1 cellular context compared by ENCODE assay signal in the genomic region with DNA sequence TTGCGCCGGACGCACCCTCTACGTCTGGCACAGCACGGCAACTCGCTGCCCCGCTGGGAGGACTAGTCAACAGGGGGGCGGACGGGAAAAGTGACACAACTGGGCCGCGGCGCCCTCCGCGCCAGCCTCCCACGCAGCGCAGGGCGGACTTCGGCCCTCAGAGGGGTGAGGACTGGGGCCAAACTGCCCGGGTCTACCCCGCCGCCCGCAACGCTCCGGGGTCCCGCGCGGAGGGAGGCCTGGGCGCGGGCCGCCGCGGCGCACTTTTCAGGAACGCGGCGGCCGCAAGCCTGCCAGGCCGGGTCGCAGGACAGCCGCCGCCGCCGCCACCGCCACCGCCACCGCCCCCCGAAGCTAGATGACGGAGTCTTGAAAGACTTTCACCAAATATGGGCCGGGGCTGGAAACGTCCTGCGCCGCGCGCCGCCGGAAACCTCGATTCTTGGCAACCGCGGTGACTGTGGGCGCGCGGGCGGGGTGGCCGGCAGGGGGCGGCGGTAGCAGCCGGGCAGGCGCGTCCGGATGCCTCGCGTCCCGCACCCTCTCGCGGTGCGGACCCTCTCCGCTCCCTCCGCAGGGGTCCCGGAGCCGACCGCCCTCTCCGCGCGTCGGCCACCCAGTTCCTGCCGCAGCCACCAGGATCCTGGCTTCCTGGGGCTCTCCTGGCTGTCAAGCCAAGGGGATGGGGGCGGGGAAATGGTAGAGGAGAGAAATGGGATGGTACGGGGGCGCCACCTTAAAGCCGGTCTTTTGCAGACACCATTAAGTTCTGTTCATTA.
A peak's percentile ranks its signal among the peaks of the same experiment; 100 is the strongest.
TF ChIP-seq lines count a peak whose summit lies in the region.

No MANE protein-coding gene starts in this region.

TF ChIP-seq in HepG2, 621 proteins besides CTCF, POLR2A, EP300 and RAD21 (continued from another document and continues in another):
- TF ChIP-seq, protein P1, sequence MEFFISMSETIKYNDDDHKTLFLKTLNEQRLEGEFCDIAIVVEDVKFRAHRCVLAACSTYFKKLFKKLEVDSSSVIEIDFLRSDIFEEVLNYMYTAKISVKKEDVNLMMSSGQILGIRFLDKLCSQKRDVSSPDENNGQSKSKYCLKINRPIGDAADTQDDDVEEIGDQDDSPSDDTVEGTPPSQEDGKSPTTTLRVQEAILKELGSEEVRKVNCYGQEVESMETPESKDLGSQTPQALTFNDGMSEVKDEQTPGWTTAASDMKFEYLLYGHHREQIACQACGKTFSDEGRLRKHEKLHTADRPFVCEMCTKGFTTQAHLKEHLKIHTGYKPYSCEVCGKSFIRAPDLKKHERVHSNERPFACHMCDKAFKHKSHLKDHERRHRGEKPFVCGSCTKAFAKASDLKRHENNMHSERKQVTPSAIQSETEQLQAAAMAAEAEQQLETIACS (CRISPR knock-in tag; IDR thresholded peaks at IDR 0.05) = peak; percentile 59
- TF ChIP-seq, protein P2, sequence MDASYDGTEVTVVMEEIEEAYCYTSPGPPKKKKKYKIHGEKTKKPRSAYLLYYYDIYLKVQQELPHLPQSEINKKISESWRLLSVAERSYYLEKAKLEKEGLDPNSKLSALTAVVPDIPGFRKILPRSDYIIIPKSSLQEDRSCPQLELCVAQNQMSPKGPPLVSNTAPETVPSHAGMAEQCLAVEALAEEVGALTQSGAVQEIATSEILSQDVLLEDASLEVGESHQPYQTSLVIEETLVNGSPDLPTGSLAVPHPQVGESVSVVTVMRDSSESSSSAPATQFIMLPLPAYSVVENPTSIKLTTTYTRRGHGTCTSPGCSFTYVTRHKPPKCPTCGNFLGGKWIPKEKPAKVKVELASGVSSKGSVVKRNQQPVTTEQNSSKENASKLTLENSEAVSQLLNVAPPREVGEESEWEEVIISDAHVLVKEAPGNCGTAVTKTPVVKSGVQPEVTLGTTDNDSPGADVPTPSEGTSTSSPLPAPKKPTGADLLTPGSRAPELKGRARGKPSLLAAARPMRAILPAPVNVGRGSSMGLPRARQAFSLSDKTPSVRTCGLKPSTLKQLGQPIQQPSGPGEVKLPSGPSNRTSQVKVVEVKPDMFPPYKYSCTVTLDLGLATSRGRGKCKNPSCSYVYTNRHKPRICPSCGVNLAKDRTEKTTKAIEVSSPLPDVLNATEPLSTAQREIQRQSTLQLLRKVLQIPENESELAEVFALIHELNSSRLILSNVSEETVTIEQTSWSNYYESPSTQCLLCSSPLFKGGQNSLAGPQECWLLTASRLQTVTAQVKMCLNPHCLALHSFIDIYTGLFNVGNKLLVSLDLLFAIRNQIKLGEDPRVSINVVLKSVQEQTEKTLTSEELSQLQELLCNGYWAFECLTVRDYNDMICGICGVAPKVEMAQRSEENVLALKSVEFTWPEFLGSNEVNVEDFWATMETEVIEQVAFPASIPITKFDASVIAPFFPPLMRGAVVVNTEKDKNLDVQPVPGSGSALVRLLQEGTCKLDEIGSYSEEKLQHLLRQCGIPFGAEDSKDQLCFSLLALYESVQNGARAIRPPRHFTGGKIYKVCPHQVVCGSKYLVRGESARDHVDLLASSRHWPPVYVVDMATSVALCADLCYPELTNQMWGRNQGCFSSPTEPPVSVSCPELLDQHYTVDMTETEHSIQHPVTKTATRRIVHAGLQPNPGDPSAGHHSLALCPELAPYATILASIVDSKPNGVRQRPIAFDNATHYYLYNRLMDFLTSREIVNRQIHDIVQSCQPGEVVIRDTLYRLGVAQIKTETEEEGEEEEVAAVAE (CRISPR knock-in tag; IDR thresholded peaks at IDR 0.05; ENCODE audit: borderline replicate concordance) = no peak
- TF ChIP-seq ASH2L (IDR thresholded peaks at IDR 0.05; ENCODE audit: insufficient read length, low read depth, low read length) (peak; percentile 39), CC2D1A (CRISPR knock-in tag; IDR thresholded peaks at IDR 0.05) (no peak), ZNF207 (IDR thresholded peaks at IDR 0.05; ENCODE audit: borderline replicate concordance) (no peak), ZNF501 (CRISPR knock-in tag; IDR thresholded peaks at IDR 0.05) (no peak), ZBTB20 (CRISPR knock-in tag; IDR thresholded peaks at IDR 0.05; ENCODE audit: borderline replicate concordance, low read depth) (no peak), ZNF773 (CRISPR knock-in tag; IDR thresholded peaks at IDR 0.05; ENCODE audit: borderline replicate concordance) (no peak), THAP11 (CRISPR knock-in tag; IDR thresholded peaks at IDR 0.05) (no peak), SUZ12 (IDR thresholded peaks at IDR 0.05; ENCODE audit: low read depth, low read length) (no peak), KMT2B (CRISPR knock-in tag; IDR thresholded peaks at IDR 0.05) (no peak), SP4 (CRISPR knock-in tag; IDR thresholded peaks at IDR 0.05) (no peak), GABPA (IDR thresholded peaks at IDR 0.05; ENCODE audit: low read depth, low read length) (no peak), GABPA (CRISPR knock-in tag; IDR thresholded peaks at IDR 0.05; ENCODE audit: low read depth) (no peak), TGIF2 (CRISPR knock-in tag; IDR thresholded peaks at IDR 0.05) (no peak), GABPB1 (CRISPR knock-in tag; IDR thresholded peaks at IDR 0.05) (peak; percentile 68; the same call in 1 of the 2 replicates), KDM4B (CRISPR knock-in tag; IDR thresholded peaks at IDR 0.05) (no peak)
- TF ChIP-seq, protein P3, sequence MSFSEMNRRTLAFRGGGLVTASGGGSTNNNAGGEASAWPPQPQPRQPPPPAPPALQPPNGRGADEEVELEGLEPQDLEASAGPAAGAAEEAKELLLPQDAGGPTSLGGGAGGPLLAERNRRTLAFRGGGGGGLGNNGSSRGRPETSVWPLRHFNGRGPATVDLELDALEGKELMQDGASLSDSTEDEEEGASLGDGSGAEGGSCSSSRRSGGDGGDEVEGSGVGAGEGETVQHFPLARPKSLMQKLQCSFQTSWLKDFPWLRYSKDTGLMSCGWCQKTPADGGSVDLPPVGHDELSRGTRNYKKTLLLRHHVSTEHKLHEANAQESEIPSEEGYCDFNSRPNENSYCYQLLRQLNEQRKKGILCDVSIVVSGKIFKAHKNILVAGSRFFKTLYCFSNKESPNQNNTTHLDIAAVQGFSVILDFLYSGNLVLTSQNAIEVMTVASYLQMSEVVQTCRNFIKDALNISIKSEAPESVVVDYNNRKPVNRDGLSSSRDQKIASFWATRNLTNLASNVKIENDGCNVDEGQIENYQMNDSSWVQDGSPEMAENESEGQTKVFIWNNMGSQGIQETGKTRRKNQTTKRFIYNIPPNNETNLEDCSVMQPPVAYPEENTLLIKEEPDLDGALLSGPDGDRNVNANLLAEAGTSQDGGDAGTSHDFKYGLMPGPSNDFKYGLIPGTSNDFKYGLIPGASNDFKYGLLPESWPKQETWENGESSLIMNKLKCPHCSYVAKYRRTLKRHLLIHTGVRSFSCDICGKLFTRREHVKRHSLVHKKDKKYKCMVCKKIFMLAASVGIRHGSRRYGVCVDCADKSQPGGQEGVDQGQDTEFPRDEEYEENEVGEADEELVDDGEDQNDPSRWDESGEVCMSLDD (CRISPR knock-in tag; IDR thresholded peaks at IDR 0.05; ENCODE audit: borderline replicate concordance) = no peak
- TF ChIP-seq, protein P4, sequence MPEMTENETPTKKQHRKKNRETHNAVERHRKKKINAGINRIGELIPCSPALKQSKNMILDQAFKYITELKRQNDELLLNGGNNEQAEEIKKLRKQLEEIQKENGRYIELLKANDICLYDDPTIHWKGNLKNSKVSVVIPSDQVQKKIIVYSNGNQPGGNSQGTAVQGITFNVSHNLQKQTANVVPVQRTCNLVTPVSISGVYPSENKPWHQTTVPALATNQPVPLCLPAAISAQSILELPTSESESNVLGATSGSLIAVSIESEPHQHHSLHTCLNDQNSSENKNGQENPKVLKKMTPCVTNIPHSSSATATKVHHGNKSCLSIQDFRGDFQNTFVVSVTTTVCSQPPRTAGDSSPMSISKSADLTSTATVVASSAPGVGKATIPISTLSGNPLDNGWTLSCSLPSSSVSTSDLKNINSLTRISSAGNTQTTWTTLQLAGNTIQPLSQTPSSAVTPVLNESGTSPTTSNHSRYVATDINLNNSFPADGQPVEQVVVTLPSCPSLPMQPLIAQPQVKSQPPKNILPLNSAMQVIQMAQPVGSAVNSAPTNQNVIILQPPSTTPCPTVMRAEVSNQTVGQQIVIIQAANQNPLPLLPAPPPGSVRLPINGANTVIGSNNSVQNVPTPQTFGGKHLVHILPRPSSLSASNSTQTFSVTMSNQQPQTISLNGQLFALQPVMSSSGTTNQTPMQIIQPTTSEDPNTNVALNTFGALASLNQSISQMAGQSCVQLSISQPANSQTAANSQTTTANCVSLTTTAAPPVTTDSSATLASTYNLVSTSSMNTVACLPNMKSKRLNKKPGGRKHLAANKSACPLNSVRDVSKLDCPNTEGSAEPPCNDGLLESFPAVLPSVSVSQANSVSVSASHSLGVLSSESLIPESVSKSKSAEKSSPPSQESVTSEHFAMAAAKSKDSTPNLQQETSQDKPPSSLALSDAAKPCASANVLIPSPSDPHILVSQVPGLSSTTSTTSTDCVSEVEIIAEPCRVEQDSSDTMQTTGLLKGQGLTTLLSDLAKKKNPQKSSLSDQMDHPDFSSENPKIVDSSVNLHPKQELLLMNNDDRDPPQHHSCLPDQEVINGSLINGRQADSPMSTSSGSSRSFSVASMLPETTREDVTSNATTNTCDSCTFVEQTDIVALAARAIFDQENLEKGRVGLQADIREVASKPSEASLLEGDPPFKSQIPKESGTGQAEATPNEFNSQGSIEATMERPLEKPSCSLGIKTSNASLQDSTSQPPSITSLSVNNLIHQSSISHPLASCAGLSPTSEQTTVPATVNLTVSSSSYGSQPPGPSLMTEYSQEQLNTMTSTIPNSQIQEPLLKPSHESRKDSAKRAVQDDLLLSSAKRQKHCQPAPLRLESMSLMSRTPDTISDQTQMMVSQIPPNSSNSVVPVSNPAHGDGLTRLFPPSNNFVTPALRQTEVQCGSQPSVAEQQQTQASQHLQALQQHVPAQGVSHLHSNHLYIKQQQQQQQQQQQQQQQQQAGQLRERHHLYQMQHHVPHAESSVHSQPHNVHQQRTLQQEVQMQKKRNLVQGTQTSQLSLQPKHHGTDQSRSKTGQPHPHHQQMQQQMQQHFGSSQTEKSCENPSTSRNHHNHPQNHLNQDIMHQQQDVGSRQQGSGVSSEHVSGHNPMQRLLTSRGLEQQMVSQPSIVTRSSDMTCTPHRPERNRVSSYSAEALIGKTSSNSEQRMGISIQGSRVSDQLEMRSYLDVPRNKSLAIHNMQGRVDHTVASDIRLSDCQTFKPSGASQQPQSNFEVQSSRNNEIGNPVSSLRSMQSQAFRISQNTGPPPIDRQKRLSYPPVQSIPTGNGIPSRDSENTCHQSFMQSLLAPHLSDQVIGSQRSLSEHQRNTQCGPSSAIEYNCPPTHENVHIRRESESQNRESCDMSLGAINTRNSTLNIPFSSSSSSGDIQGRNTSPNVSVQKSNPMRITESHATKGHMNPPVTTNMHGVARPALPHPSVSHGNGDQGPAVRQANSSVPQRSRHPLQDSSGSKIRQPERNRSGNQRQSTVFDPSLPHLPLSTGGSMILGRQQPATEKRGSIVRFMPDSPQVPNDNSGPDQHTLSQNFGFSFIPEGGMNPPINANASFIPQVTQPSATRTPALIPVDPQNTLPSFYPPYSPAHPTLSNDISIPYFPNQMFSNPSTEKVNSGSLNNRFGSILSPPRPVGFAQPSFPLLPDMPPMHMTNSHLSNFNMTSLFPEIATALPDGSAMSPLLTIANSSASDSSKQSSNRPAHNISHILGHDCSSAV (CRISPR knock-in tag; IDR thresholded peaks at IDR 0.05; ENCODE audit: borderline replicate concordance) = no peak
- TF ChIP-seq, protein P5, sequence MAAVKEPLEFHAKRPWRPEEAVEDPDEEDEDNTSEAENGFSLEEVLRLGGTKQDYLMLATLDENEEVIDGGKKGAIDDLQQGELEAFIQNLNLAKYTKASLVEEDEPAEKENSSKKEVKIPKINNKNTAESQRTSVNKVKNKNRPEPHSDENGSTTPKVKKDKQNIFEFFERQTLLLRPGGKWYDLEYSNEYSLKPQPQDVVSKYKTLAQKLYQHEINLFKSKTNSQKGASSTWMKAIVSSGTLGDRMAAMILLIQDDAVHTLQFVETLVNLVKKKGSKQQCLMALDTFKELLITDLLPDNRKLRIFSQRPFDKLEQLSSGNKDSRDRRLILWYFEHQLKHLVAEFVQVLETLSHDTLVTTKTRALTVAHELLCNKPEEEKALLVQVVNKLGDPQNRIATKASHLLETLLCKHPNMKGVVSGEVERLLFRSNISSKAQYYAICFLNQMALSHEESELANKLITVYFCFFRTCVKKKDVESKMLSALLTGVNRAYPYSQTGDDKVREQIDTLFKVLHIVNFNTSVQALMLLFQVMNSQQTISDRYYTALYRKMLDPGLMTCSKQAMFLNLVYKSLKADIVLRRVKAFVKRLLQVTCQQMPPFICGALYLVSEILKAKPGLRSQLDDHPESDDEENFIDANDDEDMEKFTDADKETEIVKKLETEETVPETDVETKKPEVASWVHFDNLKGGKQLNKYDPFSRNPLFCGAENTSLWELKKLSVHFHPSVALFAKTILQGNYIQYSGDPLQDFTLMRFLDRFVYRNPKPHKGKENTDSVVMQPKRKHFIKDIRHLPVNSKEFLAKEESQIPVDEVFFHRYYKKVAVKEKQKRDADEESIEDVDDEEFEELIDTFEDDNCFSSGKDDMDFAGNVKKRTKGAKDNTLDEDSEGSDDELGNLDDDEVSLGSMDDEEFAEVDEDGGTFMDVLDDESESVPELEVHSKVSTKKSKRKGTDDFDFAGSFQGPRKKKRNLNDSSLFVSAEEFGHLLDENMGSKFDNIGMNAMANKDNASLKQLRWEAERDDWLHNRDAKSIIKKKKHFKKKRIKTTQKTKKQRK (IDR thresholded peaks at IDR 0.05; ENCODE audit: low read length) = no peak
- TF ChIP-seq, protein P6, sequence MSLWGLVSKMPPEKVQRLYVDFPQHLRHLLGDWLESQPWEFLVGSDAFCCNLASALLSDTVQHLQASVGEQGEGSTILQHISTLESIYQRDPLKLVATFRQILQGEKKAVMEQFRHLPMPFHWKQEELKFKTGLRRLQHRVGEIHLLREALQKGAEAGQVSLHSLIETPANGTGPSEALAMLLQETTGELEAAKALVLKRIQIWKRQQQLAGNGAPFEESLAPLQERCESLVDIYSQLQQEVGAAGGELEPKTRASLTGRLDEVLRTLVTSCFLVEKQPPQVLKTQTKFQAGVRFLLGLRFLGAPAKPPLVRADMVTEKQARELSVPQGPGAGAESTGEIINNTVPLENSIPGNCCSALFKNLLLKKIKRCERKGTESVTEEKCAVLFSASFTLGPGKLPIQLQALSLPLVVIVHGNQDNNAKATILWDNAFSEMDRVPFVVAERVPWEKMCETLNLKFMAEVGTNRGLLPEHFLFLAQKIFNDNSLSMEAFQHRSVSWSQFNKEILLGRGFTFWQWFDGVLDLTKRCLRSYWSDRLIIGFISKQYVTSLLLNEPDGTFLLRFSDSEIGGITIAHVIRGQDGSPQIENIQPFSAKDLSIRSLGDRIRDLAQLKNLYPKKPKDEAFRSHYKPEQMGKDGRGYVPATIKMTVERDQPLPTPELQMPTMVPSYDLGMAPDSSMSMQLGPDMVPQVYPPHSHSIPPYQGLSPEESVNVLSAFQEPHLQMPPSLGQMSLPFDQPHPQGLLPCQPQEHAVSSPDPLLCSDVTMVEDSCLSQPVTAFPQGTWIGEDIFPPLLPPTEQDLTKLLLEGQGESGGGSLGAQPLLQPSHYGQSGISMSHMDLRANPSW (CRISPR knock-in tag; IDR thresholded peaks at IDR 0.05; ENCODE audit: borderline replicate concordance) = no peak
- TF ChIP-seq, protein P7, sequence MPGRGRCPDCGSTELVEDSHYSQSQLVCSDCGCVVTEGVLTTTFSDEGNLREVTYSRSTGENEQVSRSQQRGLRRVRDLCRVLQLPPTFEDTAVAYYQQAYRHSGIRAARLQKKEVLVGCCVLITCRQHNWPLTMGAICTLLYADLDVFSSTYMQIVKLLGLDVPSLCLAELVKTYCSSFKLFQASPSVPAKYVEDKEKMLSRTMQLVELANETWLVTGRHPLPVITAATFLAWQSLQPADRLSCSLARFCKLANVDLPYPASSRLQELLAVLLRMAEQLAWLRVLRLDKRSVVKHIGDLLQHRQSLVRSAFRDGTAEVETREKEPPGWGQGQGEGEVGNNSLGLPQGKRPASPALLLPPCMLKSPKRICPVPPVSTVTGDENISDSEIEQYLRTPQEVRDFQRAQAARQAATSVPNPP (CRISPR knock-in tag; IDR thresholded peaks at IDR 0.05) = no peak
